1 cellular context compared by ENCODE assay signal in genomic region chr20:31901615-31902014, GRCh38.
TF ChIP-seq lines count a peak whose summit lies in the region.

No MANE protein-coding gene starts in this region.

TF ChIP-seq in K562, 482 proteins besides CTCF, POLR2A, EP300 and RAD21 (continues in another document):
- TF ChIP-seq ATF7 (IDR thresholded peaks at IDR 0.05) (no peak), POLR3A (IDR thresholded peaks at IDR 0.05; ENCODE audit: borderline replicate concordance, extremely low read depth, insufficient read depth, insufficient read length) (no peak), RAD51 (IDR thresholded peaks at IDR 0.05; ENCODE audit: borderline replicate concordance, low read depth) (peak; percentile 76), C11orf30 (IDR thresholded peaks at IDR 0.05; ENCODE audit: low read depth) (no peak), BMI1 (IDR thresholded peaks at IDR 0.05; ENCODE audit: low read length) (no peak), THRAP3 (IDR thresholded peaks at IDR 0.05; ENCODE audit: borderline replicate concordance) (no peak), PKNOX1 (IDR thresholded peaks at IDR 0.05) (no peak), PCBP2 (IDR thresholded peaks at IDR 0.05; ENCODE audit: low read depth, low read length, poor library complexity, severe bottlenecking) (no peak), ETS1 (conservative IDR thresholded peaks at IDR 0.05; ENCODE audit: control insufficient read depth, low read depth, low read length) (no peak), NCOA2 (IDR thresholded peaks at IDR 0.05; ENCODE audit: partially characterized antibody in 2 of 2) (no peak), L3MBTL2 (IDR thresholded peaks at IDR 0.05) (peak; percentile 72), HDGF (IDR thresholded peaks at IDR 0.05) (no peak), ZFPM2 (CRISPR knock-in tag; IDR thresholded peaks at IDR 0.05) (no peak), USF1 (CRISPR knock-in tag; IDR thresholded peaks at IDR 0.05) (peak; percentile 72), STAT5B (CRISPR knock-in tag; IDR thresholded peaks at IDR 0.05) (no peak), SLC30A9 (CRISPR knock-in tag; IDR thresholded peaks at IDR 0.05) (no peak), USF2 (CRISPR knock-in tag; IDR thresholded peaks at IDR 0.05) (peak; percentile 85), RBM15 (IDR thresholded peaks at IDR 0.05; ENCODE audit: insufficient read depth, low read length) (no peak), TFAP4 (CRISPR knock-in tag; IDR thresholded peaks at IDR 0.05; ENCODE audit: borderline replicate concordance) (0 out of 2 replicates have a peak, but pooled peaks have one; percentile 13), ZNF584 (CRISPR knock-in tag; IDR thresholded peaks at IDR 0.05; ENCODE audit: low read depth) (no peak), CUX1 (CRISPR knock-in tag; IDR thresholded peaks at IDR 0.05) (no peak), HNRNPH1 (optimal IDR thresholded peaks at IDR 0.05; ENCODE audit: low read depth, low read length) (no peak), E2F6 (IDR thresholded peaks at IDR 0.05; ENCODE audit: borderline replicate concordance in 1 of 2, extremely low read depth in 1 of 2, insufficient read depth in 1 of 2, insufficient read length in 1 of 2, low read depth in 1 of 2, low read length in 1 of 2, poor library complexity in 1 of 2, severe bottlenecking in 1 of 2) (peak in 1 of 2 experiments; percentile 16), CBX1 (IDR thresholded peaks at IDR 0.05; ENCODE audit: low read depth) (no peak), E2F4 (CRISPR knock-in tag; IDR thresholded peaks at IDR 0.05; ENCODE audit: low read depth) (no peak), MBD2 (IDR thresholded peaks at IDR 0.05; ENCODE audit: borderline replicate concordance, low read depth) (no peak), ERF (CRISPR knock-in tag; IDR thresholded peaks at IDR 0.05) (no peak), MYC (IDR thresholded peaks at IDR 0.05; ENCODE audit: low read depth, low read length) (peak; percentile 65), MYC (CRISPR knock-in tag; IDR thresholded peaks at IDR 0.05; ENCODE audit: borderline replicate concordance, low read depth) (no peak), IRF1 (CRISPR knock-in tag; IDR thresholded peaks at IDR 0.05; ENCODE audit: borderline replicate concordance) (no peak), SREBF1 (IDR thresholded peaks at IDR 0.05; ENCODE audit: borderline replicate concordance, low read depth, low read length) (no peak), ZNF277 (CRISPR knock-in tag; IDR thresholded peaks at IDR 0.05; ENCODE audit: borderline replicate concordance) (no peak), MAFF (IDR thresholded peaks at IDR 0.05; ENCODE audit: low read length) (no peak), CREM (IDR thresholded peaks at IDR 0.05; ENCODE audit: low read depth) (no peak), CHCHD3 (CRISPR knock-in tag; IDR thresholded peaks at IDR 0.05) (no peak), E4F1 (CRISPR knock-in tag; IDR thresholded peaks at IDR 0.05; ENCODE audit: borderline replicate concordance) (no peak), ZNF212 (CRISPR knock-in tag; IDR thresholded peaks at IDR 0.05) (no peak)
